ENCODE assay signal across 9 cellular contexts in genomic region chr7:7681191-7681935, GRCh38. TPM values are rescaled to one million over a fixed set of nuclear protein-coding genes. Genes with fewer than 3 reads are reported as not detected.
A peak's percentile ranks its signal among the peaks of the same experiment; 100 is the strongest.
DNase-seq lines count a peak whose midpoint lies in the region; ATAC-seq and TF ChIP-seq lines count a peak whose summit lies in the region.
"Had no signal": no experiment of that assay in that cellular context is flagged by ENCODE, and none has a peak within 500 bp of the region (broad histone marks: within the 10 kb centered on the region; RNA-seq: fewer than 3 reads in every experiment).

No MANE protein-coding gene starts in this region.

- ATAC-seq in GM18909 (IDR thresholded peaks at IDR 0.05; ENCODE audit: poor library complexity, unreplicated experiment) (peak; percentile 84), HG03432 (IDR thresholded peaks at IDR 0.05; ENCODE audit: unreplicated experiment) (peak; percentile 86), gastroesophageal sphincter (peak; percentile 63), HG03571 (IDR thresholded peaks at IDR 0.05; ENCODE audit: unreplicated experiment) (no peak)

- peaks cover 0 to 26% (median 3%) of the 10 kb centered on the region in 3 donors for H3K4me1 ChIP-seq in gastroesophageal sphincter

- peak overlapping the region in 2 of 4 donors; percentile 8 to 19 for H3K27ac ChIP-seq in gastroesophageal sphincter

- H3K27me3 Mint-ChIP-seq in activated T-helper 1 cell treated with anti-CD3 and anti-CD28 coated beads, Interleukin-12 subunit alpha, Interleukin-12 subunit beta, Interleukin-2, Interleukin-4 antibody, amounts not matched to agents 30 ng/mL and 10 ng/mL and 1 ng/mL, durations not matched to agents 14 hours and 24 hours and 36 hours (ENCODE audit: insufficient read depth): no peaks in the 10 kb centered on the region
- H3K27me3 Mint-ChIP-seq: stimulated activated naive CD8-positive, alpha-beta T cell treated with anti-CD3 and anti-CD28 coated beads, Interleukin-15, Interleukin-2, amounts not matched to agents 100 ng/mL and 50 ng/mL, for 24 hours had no signal

- TF ChIP-seq POLR2A in gastroesophageal sphincter (IDR thresholded peaks at IDR 0.05): no peak

- no peak for TF ChIP-seq EP300 in gastroesophageal sphincter (IDR thresholded peaks at IDR 0.05)

- no peaks in the 10 kb centered on the region for H3K27me3 ChIP-seq in gastroesophageal sphincter

- peaks cover 6% of the 10 kb centered on the region for H3K36me3 Mint-ChIP-seq in activated T-helper 1 cell treated with anti-CD3 and anti-CD28 coated beads, Interleukin-12 subunit alpha, Interleukin-12 subunit beta, Interleukin-2, Interleukin-4 antibody, amounts not matched to agents 30 ng/mL and 10 ng/mL and 1 ng/mL, durations not matched to agents 14 hours and 24 hours and 36 hours (ENCODE audit: low read depth)

- TF ChIP-seq CTCF in gastroesophageal sphincter (IDR thresholded peaks at IDR 0.05): peak; percentile 21 to 65 (median 62)

- H3K27ac Mint-ChIP-seq in activated T-helper 1 cell treated with anti-CD3 and anti-CD28 coated beads, Interleukin-12 subunit alpha, Interleukin-12 subunit beta, Interleukin-2, Interleukin-4 antibody, amounts not matched to agents 30 ng/mL and 10 ng/mL and 1 ng/mL, durations not matched to agents 14 hours and 24 hours and 36 hours: no peak overlapping the region
- H3K27ac Mint-ChIP-seq: stimulated activated naive CD8-positive, alpha-beta T cell treated with anti-CD3 and anti-CD28 coated beads, Interleukin-15, Interleukin-2, amounts not matched to agents 100 ng/mL and 50 ng/mL, for 24 hours had no signal

- H3K4me3 Mint-ChIP-seq in activated T-helper 1 cell treated with anti-CD3 and anti-CD28 coated beads, Interleukin-12 subunit alpha, Interleukin-12 subunit beta, Interleukin-2, Interleukin-4 antibody, amounts not matched to agents 30 ng/mL and 10 ng/mL and 1 ng/mL, durations not matched to agents 14 hours and 24 hours and 36 hours: no peak overlapping the region
- H3K4me3 Mint-ChIP-seq: stimulated activated naive CD8-positive, alpha-beta T cell treated with anti-CD3 and anti-CD28 coated beads, Interleukin-15, Interleukin-2, amounts not matched to agents 100 ng/mL and 50 ng/mL, for 24 hours had no signal

- peaks cover 4% of the 10 kb centered on the region for H3K9me3 Mint-ChIP-seq in activated T-helper 1 cell treated with anti-CD3 and anti-CD28 coated beads, Interleukin-12 subunit alpha, Interleukin-12 subunit beta, Interleukin-2, Interleukin-4 antibody, amounts not matched to agents 30 ng/mL and 10 ng/mL and 1 ng/mL, durations not matched to agents 14 hours and 24 hours and 36 hours

- intact Hi-C loops in activated T-helper 1 cell treated with anti-CD3 and anti-CD28 coated beads, Interleukin-12 subunit alpha, Interleukin-12 subunit beta, Interleukin-2, Interleukin-4 antibody, amounts not matched to agents 30 ng/mL and 10 ng/mL and 1 ng/mL, durations not matched to agents 14 hours and 24 hours and 36 hours (cut with micrococcal nuclease): loop anchor here (1.0 to 5.0 kb wide), 10 partner anchors 36 to 615 kb away; partner anchors contain the start of genes GLCCI1 and RPA3

- H3K9me3 ChIP-seq in gastroesophageal sphincter: no peaks in the 10 kb centered on the region

- H3K4me3 ChIP-seq in gastroesophageal sphincter: no peak overlapping the region

- WGBS in gastroesophageal sphincter (ENCODE audit: low coverage in 1 of 2), 2 donors: 33 to 44% methylated on average over 7 of the region's 7 CpGs

- no peaks in the 10 kb centered on the region for H3K36me3 ChIP-seq in gastroesophageal sphincter

- DNase-seq in COLO668 (lab: John Stamatoyannopoulos, UW; ENCODE audit: unreplicated experiment): peak; percentile 64
- DNase-seq in NCI-H510A treated with DMSO at 0.1 percent for 48 hours (lab: John Stamatoyannopoulos, UW): peak; percentile 85
- peak; percentile 12 for DNase-seq in activated T-helper 1 cell treated with anti-CD3 and anti-CD28 coated beads, Interleukin-12 subunit alpha, Interleukin-12 subunit beta, Interleukin-2, Interleukin-4 antibody, amounts not matched to agents 30 ng/mL and 10 ng/mL and 1 ng/mL, durations not matched to agents 14 hours and 24 hours and 36 hours (ENCODE audit: low spot score)
- DNase-seq in pons (ENCODE audit: low spot score): peak; percentile 94

- peaks cover 12% of the 10 kb centered on the region for H3K4me1 Mint-ChIP-seq in activated T-helper 1 cell treated with anti-CD3 and anti-CD28 coated beads, Interleukin-12 subunit alpha, Interleukin-12 subunit beta, Interleukin-2, Interleukin-4 antibody, amounts not matched to agents 30 ng/mL and 10 ng/mL and 1 ng/mL, durations not matched to agents 14 hours and 24 hours and 36 hours (ENCODE audit: low read depth)

RNA-seq across cellular contexts. Expression of gene RPA3, which starts 37.0 kb away (rescaled TPM):
- total RNA-seq in activated T-helper 1 cell treated with anti-CD3 and anti-CD28 coated beads, Interleukin-12 subunit alpha, Interleukin-12 subunit beta, Interleukin-2, Interleukin-4 antibody, amounts not matched to agents 30 ng/mL and 10 ng/mL and 1 ng/mL, durations not matched to agents 14 hours and 24 hours and 36 hours: 106 and 110 TPM in 2 replicates
- 10 to 100 TPM; 10.6 to 21.0 (median 14.1) TPM for total RNA-seq in gastroesophageal sphincter

RNA-seq across cellular contexts. Expression of gene UMAD1, which starts 40.8 kb away (rescaled TPM):
- total RNA-seq in activated T-helper 1 cell treated with anti-CD3 and anti-CD28 coated beads, Interleukin-12 subunit alpha, Interleukin-12 subunit beta, Interleukin-2, Interleukin-4 antibody, amounts not matched to agents 30 ng/mL and 10 ng/mL and 1 ng/mL, durations not matched to agents 14 hours and 24 hours and 36 hours: 13.6 and 14.2 TPM in 2 replicates
- 10 to 100 TPM in 3 of 4 donors, 1 to 10 TPM in 1; 7.4 to 24.4 (median 15.9) TPM for total RNA-seq in gastroesophageal sphincter

Comparison
In these comparisons a context has a peak if more than half of its experiments do, and no peak if none do; other contexts are left out.
1. DNase-seq: peak in every context shown above with its lines; median percentile 94 in pons; 85 in NCI-H510A treated with DMSO at 0.1 percent for 48 hours; 64 in COLO668; 12 in activated T-helper 1 cell treated with anti-CD3 and anti-CD28 coated beads, Interleukin-12 subunit alpha, Interleukin-12 subunit beta, Interleukin-2, Interleukin-4 antibody, amounts not matched to agents 30 ng/mL and 10 ng/mL and 1 ng/mL, durations not matched to agents 14 hours and 24 hours and 36 hours.